Comparison of ENCODE assay signal across 1 cellular context in the genomic region with DNA sequence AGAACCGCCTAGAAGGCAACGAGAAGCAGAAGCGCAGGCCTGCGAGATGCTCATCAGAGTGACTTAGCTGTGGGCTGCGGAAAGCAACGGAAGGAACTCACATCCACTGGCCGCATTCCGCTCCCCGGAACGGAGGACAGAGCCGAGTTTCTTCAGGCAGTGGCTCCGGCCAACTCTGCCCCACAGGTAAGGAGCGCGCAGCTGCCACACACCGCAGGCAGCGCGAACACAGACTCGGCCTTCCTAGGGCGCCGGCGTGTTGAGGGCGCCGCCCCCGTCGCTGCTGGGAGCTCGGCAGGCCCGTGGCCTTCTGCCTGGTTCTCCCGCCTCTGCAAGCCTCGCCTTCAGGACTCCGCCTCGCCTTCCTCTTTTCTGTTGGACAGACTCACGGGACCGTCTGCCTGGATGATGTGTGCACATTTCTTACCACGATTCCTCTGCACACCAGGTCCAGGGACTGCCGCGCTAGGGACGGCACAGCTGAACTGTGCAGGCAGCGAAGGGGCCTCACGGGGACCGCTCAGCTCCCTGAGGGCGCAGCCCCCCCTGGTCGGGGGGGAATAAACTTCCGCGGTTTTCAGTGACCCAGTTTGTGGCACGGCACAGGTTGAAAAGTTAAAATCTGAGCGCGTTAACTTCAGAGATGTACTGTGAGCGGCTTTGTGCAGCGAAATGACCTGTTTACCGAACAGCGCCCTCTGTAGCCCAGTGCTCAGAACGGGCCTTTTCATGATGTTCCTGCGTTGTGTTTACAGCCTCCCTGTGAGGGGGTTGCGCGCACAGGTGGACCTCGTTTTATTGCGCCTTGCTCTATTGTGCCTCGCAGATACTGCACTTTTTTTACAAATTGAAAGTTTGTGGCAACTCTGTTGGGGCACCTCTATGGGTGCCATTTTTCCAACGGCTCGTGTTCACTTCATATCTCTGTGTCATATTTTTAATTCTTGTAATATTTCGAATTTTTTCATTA.
A peak's percentile ranks its signal among the peaks of the same experiment; 100 is the strongest.
TF ChIP-seq lines count a peak whose summit lies in the region.

No MANE protein-coding gene starts in this region.

TF ChIP-seq in HepG2, 621 proteins besides CTCF, POLR2A, EP300 and RAD21 (continued from another document and continues in another):
- TF ChIP-seq, protein P1, sequence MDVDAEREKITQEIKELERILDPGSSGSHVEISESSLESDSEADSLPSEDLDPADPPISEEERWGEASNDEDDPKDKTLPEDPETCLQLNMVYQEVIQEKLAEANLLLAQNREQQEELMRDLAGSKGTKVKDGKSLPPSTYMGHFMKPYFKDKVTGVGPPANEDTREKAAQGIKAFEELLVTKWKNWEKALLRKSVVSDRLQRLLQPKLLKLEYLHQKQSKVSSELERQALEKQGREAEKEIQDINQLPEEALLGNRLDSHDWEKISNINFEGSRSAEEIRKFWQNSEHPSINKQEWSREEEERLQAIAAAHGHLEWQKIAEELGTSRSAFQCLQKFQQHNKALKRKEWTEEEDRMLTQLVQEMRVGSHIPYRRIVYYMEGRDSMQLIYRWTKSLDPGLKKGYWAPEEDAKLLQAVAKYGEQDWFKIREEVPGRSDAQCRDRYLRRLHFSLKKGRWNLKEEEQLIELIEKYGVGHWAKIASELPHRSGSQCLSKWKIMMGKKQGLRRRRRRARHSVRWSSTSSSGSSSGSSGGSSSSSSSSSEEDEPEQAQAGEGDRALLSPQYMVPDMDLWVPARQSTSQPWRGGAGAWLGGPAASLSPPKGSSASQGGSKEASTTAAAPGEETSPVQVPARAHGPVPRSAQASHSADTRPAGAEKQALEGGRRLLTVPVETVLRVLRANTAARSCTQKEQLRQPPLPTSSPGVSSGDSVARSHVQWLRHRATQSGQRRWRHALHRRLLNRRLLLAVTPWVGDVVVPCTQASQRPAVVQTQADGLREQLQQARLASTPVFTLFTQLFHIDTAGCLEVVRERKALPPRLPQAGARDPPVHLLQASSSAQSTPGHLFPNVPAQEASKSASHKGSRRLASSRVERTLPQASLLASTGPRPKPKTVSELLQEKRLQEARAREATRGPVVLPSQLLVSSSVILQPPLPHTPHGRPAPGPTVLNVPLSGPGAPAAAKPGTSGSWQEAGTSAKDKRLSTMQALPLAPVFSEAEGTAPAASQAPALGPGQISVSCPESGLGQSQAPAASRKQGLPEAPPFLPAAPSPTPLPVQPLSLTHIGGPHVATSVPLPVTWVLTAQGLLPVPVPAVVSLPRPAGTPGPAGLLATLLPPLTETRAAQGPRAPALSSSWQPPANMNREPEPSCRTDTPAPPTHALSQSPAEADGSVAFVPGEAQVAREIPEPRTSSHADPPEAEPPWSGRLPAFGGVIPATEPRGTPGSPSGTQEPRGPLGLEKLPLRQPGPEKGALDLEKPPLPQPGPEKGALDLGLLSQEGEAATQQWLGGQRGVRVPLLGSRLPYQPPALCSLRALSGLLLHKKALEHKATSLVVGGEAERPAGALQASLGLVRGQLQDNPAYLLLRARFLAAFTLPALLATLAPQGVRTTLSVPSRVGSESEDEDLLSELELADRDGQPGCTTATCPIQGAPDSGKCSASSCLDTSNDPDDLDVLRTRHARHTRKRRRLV (CRISPR knock-in tag; IDR thresholded peaks at IDR 0.05): no peak
- TF ChIP-seq ZNF44 (CRISPR knock-in tag; IDR thresholded peaks at IDR 0.05) (no peak), ZNF205 (CRISPR knock-in tag; IDR thresholded peaks at IDR 0.05) (peak; percentile 57), ZFP41 (CRISPR knock-in tag; IDR thresholded peaks at IDR 0.05; ENCODE audit: borderline replicate concordance) (no peak), ESRRA (CRISPR knock-in tag; IDR thresholded peaks at IDR 0.05; ENCODE audit: low read depth) (no peak), ZBTB38 (CRISPR knock-in tag; IDR thresholded peaks at IDR 0.05) (no peak), DPF2 (CRISPR knock-in tag; IDR thresholded peaks at IDR 0.05; ENCODE audit: borderline replicate concordance, low read depth) (no peak), MEIS1 (CRISPR knock-in tag; IDR thresholded peaks at IDR 0.05; ENCODE audit: borderline replicate concordance) (no peak; the same call in 1 of the 2 replicates), CBX2 (IDR thresholded peaks at IDR 0.05; ENCODE audit: low read depth, low read length) (no peak), CBX2 (CRISPR knock-in tag; IDR thresholded peaks at IDR 0.05; ENCODE audit: low read depth) (no peak), PCBP2 (optimal IDR thresholded peaks at IDR 0.05; ENCODE audit: low read depth, low read length, poor library complexity, severe bottlenecking) (no peak), ZNF468 (CRISPR knock-in tag; IDR thresholded peaks at IDR 0.05) (no peak), JDP2 (CRISPR knock-in tag; IDR thresholded peaks at IDR 0.05; ENCODE audit: borderline replicate concordance) (no peak), ATF7 (IDR thresholded peaks at IDR 0.05) (no peak), ATF7 (CRISPR knock-in tag; IDR thresholded peaks at IDR 0.05) (no peak), ZNF30 (CRISPR knock-in tag; IDR thresholded peaks at IDR 0.05) (0 out of 2 replicates have a peak, but pooled peaks have one; percentile 79), ZBTB37 (CRISPR knock-in tag; IDR thresholded peaks at IDR 0.05) (no peak), ZNF552 (CRISPR knock-in tag; IDR thresholded peaks at IDR 0.05; ENCODE audit: borderline replicate concordance) (no peak; the same call in 1 of the 2 replicates), CBFB (CRISPR knock-in tag; IDR thresholded peaks at IDR 0.05) (no peak), ZNF660 (CRISPR knock-in tag; IDR thresholded peaks at IDR 0.05; ENCODE audit: borderline replicate concordance, low read depth) (no peak), ZNF317 (CRISPR knock-in tag; IDR thresholded peaks at IDR 0.05) (peak; percentile 77; the same call in 1 of the 2 replicates), HNRNPL (IDR thresholded peaks at IDR 0.05; ENCODE audit: low read depth, low read length) (no peak), RXRA (CRISPR knock-in tag; IDR thresholded peaks at IDR 0.05) (peak; percentile 43), SP1 (IDR thresholded peaks at IDR 0.05) (no peak), SP1 (CRISPR knock-in tag; IDR thresholded peaks at IDR 0.05) (0 out of 2 replicates have a peak, but pooled peaks have one; percentile 42), SPEN (CRISPR knock-in tag; IDR thresholded peaks at IDR 0.05; ENCODE audit: low read depth) (0 out of 2 replicates have a peak, but pooled peaks have one; percentile 47), ZSCAN20 (CRISPR knock-in tag; IDR thresholded peaks at IDR 0.05; ENCODE audit: borderline replicate concordance) (no peak), ZNF251 (CRISPR knock-in tag; IDR thresholded peaks at IDR 0.05) (no peak), SRY (CRISPR knock-in tag; IDR thresholded peaks at IDR 0.05) (peak; percentile 59; the same call in 1 of the 2 replicates), SIN3A (IDR thresholded peaks at IDR 0.05; ENCODE audit: borderline replicate concordance, low read depth, low read length) (peak; percentile 63; the same call in 1 of the 2 replicates), ETV5 (CRISPR knock-in tag; IDR thresholded peaks at IDR 0.05; ENCODE audit: borderline replicate concordance) (no peak), ZSCAN29 (CRISPR knock-in tag; conservative IDR thresholded peaks at IDR 0.05) (no peak), TGIF2 (CRISPR knock-in tag; IDR thresholded peaks at IDR 0.05) (peak; percentile 14; the same call in 1 of the 2 replicates), ZBTB46 (CRISPR knock-in tag; IDR thresholded peaks at IDR 0.05; ENCODE audit: borderline replicate concordance) (no peak)
- TF ChIP-seq, protein P2, sequence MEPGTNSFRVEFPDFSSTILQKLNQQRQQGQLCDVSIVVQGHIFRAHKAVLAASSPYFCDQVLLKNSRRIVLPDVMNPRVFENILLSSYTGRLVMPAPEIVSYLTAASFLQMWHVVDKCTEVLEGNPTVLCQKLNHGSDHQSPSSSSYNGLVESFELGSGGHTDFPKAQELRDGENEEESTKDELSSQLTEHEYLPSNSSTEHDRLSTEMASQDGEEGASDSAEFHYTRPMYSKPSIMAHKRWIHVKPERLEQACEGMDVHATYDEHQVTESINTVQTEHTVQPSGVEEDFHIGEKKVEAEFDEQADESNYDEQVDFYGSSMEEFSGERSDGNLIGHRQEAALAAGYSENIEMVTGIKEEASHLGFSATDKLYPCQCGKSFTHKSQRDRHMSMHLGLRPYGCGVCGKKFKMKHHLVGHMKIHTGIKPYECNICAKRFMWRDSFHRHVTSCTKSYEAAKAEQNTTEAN (CRISPR knock-in tag; conservative IDR thresholded peaks at IDR 0.05): peak; percentile 58; the same call in 1 of the 2 replicates
- TF ChIP-seq, protein P3, sequence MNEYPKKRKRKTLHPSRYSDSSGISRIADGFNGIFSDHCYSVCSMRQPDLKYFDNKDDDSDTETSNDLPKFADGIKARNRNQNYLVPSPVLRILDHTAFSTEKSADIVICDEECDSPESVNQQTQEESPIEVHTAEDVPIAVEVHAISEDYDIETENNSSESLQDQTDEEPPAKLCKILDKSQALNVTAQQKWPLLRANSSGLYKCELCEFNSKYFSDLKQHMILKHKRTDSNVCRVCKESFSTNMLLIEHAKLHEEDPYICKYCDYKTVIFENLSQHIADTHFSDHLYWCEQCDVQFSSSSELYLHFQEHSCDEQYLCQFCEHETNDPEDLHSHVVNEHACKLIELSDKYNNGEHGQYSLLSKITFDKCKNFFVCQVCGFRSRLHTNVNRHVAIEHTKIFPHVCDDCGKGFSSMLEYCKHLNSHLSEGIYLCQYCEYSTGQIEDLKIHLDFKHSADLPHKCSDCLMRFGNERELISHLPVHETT (CRISPR knock-in tag; conservative IDR thresholded peaks at IDR 0.05): no peak
- TF ChIP-seq, protein P4, sequence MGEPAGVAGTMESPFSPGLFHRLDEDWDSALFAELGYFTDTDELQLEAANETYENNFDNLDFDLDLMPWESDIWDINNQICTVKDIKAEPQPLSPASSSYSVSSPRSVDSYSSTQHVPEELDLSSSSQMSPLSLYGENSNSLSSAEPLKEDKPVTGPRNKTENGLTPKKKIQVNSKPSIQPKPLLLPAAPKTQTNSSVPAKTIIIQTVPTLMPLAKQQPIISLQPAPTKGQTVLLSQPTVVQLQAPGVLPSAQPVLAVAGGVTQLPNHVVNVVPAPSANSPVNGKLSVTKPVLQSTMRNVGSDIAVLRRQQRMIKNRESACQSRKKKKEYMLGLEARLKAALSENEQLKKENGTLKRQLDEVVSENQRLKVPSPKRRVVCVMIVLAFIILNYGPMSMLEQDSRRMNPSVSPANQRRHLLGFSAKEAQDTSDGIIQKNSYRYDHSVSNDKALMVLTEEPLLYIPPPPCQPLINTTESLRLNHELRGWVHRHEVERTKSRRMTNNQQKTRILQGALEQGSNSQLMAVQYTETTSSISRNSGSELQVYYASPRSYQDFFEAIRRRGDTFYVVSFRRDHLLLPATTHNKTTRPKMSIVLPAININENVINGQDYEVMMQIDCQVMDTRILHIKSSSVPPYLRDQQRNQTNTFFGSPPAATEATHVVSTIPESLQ (CRISPR knock-in tag; conservative IDR thresholded peaks at IDR 0.05): no peak
- TF ChIP-seq, protein P5, sequence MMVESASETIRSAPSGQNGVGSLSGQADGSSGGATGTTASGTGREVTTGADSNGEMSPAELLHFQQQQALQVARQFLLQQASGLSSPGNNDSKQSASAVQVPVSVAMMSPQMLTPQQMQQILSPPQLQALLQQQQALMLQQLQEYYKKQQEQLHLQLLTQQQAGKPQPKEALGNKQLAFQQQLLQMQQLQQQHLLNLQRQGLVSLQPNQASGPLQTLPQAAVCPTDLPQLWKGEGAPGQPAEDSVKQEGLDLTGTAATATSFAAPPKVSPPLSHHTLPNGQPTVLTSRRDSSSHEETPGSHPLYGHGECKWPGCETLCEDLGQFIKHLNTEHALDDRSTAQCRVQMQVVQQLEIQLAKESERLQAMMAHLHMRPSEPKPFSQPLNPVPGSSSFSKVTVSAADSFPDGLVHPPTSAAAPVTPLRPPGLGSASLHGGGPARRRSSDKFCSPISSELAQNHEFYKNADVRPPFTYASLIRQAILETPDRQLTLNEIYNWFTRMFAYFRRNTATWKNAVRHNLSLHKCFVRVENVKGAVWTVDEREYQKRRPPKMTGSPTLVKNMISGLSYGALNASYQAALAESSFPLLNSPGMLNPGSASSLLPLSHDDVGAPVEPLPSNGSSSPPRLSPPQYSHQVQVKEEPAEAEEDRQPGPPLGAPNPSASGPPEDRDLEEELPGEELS (CRISPR knock-in tag; IDR thresholded peaks at IDR 0.05): peak; percentile 77
- TF ChIP-seq, protein P6, sequence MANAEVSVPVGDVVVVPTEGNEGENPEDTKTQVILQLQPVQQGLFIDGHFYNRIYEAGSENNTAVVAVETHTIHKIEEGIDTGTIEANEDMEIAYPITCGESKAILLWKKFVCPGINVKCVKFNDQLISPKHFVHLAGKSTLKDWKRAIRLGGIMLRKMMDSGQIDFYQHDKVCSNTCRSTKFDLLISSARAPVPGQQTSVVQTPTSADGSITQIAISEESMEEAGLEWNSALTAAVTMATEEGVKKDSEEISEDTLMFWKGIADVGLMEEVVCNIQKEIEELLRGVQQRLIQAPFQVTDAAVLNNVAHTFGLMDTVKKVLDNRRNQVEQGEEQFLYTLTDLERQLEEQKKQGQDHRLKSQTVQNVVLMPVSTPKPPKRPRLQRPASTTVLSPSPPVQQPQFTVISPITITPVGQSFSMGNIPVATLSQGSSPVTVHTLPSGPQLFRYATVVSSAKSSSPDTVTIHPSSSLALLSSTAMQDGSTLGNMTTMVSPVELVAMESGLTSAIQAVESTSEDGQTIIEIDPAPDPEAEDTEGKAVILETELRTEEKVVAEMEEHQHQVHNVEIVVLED (CRISPR knock-in tag; IDR thresholded peaks at IDR 0.05; ENCODE audit: borderline replicate concordance): 0 out of 2 replicates have a peak, but pooled peaks have one; percentile 33
